In the genomic region with DNA sequence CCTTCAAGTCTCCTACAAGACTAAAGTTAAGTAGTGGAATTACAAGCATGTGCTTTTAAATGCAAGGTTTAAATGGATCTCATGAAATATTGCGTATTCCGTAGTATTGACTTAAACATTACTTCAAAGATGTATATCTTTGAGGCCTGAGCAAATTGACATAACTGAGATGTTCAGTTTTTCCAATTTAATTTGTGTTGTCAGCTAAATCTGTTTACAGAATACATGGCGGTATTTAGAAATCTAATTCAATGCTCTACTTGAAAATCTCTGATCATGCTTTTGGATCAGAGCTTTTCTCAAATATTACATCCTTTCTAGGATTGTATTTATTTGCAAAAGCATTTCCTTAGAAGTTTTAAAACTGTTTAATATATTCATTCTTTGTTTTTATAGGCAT, we compare ENCODE assay signal across 22 cellular contexts. TPM values are rescaled to one million over a fixed set of nuclear protein-coding genes. Genes with fewer than 3 reads are reported as not detected.
DNase-seq lines count a peak whose midpoint lies in the region; ATAC-seq, FAIRE-seq and TF ChIP-seq lines count a peak whose summit lies in the region.
"Had no signal": no experiment of that assay in that cellular context is flagged by ENCODE, and none has a peak within 500 bp of the region (broad histone marks: within the 10 kb centered on the region; RNA-seq: fewer than 3 reads in every experiment).

No MANE protein-coding gene starts in this region.

- no peak overlapping the region for H3K23ac ChIP-seq in IMR-90 (ENCODE audit: low read depth, low read length)
- no peak overlapping the region for H3K23ac ChIP-seq in neuronal stem cell (ENCODE audit: low read depth, low read length, poor library complexity)

- no peak overlapping the region for H2AK9ac ChIP-seq in IMR-90 (replicated peaks; ENCODE audit: low read depth, low read length, poor library complexity)

- no peak for TF ChIP-seq RAD21 in IMR-90 (IDR thresholded peaks at IDR 0.05; ENCODE audit: low read length)
- TF ChIP-seq RAD21 in K562 (CRISPR knock-in tag; conservative IDR thresholded peaks at IDR 0.05 in 1 of 2, IDR thresholded peaks at IDR 0.05 in 1 of 2): no peak

- H3K27me3 ChIP-seq in IMR-90 (ENCODE audit: control insufficient read depth, insufficient read depth, low read length) (no peaks in the 10 kb centered on the region), K562 (ENCODE audit: control insufficient read depth in 2 of 2, insufficient read depth in 2 of 2, low read length in 2 of 2) (no peaks in the 10 kb centered on the region), neuronal stem cell (ENCODE audit: control insufficient read depth in 3 of 3, insufficient read depth in 3 of 3, low read depth in 1 of 3, low read length in 3 of 3) (no peaks in the 10 kb centered on the region)
- H3K27me3 ChIP-seq: BLaER1 had no signal

- H3K27ac Mint-ChIP-seq in nephron: peak overlapping the region in 2 of 3 experiments; percentile 24 to 59
- H3K27ac Mint-ChIP-seq: B cell; CD4-positive, CD25-positive, alpha-beta regulatory T cell; CD8-positive, alpha-beta T cell; GM23338; HFFc6 had no signal

- no CpG with 5 or more reads among the region's 3 CpGs for WGBS in IMR-90 (ENCODE audit: extremely low coverage in 2 of 2, insufficient read length in 1 of 2), 2 experiments
- WGBS in K562 (ENCODE audit: insufficient coverage, low coverage, missing lambda C conversion rate): 0% methylated on average over 3 of the region's 3 CpGs
- no CpG with 5 or more reads among the region's 3 CpGs for WGBS in neuronal stem cell (ENCODE audit: extremely low coverage in 2 of 2, insufficient read length in 2 of 2, insufficient replicate concordance in 1 of 2), 2 donors

- TF ChIP-seq CTCF in IMR-90 (conservative IDR thresholded peaks at IDR 0.05; ENCODE audit: low read depth, low read length) (no peak), LNCaP clone FGC (IDR thresholded peaks at IDR 0.05; ENCODE audit: control insufficient read depth, extremely low read depth, insufficient read depth) (no peak), K562 (IDR thresholded peaks at IDR 0.05 in 2 of 3, conservative IDR thresholded peaks at IDR 0.05 in 1 of 3; ENCODE audit: insufficient read depth in 2 of 3, low read depth in 1 of 3, low read length in 3 of 3) (no peak), nephron (IDR thresholded peaks at IDR 0.05; ENCODE audit: unreplicated experiment in 3 of 3) (no peak)

- no peak for TF ChIP-seq EP300 in K562 (IDR thresholded peaks at IDR 0.05; ENCODE audit: low read length)

- H4K5ac ChIP-seq in IMR-90 (ENCODE audit: low read depth, low read length): no peak overlapping the region

- peaks cover 31% of the 10 kb centered on the region for H3K4me1 Mint-ChIP-seq in nephron
- H3K4me1 Mint-ChIP-seq: B cell; CD4-positive, CD25-positive, alpha-beta regulatory T cell had no signal

- H2BK20ac ChIP-seq in IMR-90 (ENCODE audit: low read depth, low read length): no peak overlapping the region

- no peak overlapping the region for H3K14ac ChIP-seq in IMR-90 (replicated peaks; ENCODE audit: low read depth, low read length)
- H3K14ac ChIP-seq in neuronal stem cell (ENCODE audit: low read length): no peak overlapping the region

- intact Hi-C loops in IMR-90 (cut with micrococcal nuclease) (no loop called here), K562 (cut with micrococcal nuclease) (no loop called here)

- POLR2A ChIA-PET in IMR-90 (lab: Charles Lee; ENCODE audit: unreplicated experiment): no interaction called here
- POLR2A ChIA-PET in K562 (lab: Yijun Ruan, JAX): interaction anchor here (0.9 kb wide), 1 partner anchor 12 kb away, joined by 3 read pairs; no protein-coding TSS in a partner anchor

- H2BK120ac ChIP-seq in IMR-90 (ENCODE audit: low read depth, low read length) (no peak overlapping the region), neuronal stem cell (ENCODE audit: low read depth, low read length) (no peak overlapping the region)

- H3K9me3 ChIP-seq in IMR-90 (ENCODE audit: control insufficient read depth, insufficient read depth, low read length) (no peaks in the 10 kb centered on the region), K562 (replicated peaks; ENCODE audit: control insufficient read depth, insufficient read depth, low read depth, low read length) (no peaks in the 10 kb centered on the region), neuronal stem cell (replicated peaks in 1 of 2; ENCODE audit: control insufficient read depth in 2 of 2, insufficient read depth in 1 of 2, low read depth in 1 of 2, low read length in 2 of 2) (no peaks in the 10 kb centered on the region)
- H3K9me3 ChIP-seq: BLaER1, Caco-2, HAP-1 had no signal

- no peak overlapping the region for H2BK12ac ChIP-seq in neuronal stem cell (ENCODE audit: low read length)

- dilution Hi-C loops in IMR-90 (cut with HindIII; ENCODE audit: low sequenced_read_pairs, unreplicated experiment): no loop called here

- no peak overlapping the region for H3K9ac ChIP-seq in IMR-90 (ENCODE audit: low read depth, low read length)
- no peak overlapping the region for H3K9ac ChIP-seq in K562 (ENCODE audit: insufficient read depth in 1 of 2, low read depth in 2 of 2, low read length in 2 of 2)
- no peak overlapping the region for H3K9ac ChIP-seq in neuronal stem cell (ENCODE audit: low read depth, low read length, poor library complexity)
- H3K9ac ChIP-seq: BLaER1 had no signal

- H3K27ac ChIP-seq in IMR-90 (ENCODE audit: insufficient read depth, low read length): no peak overlapping the region
- no peak overlapping the region for H3K27ac ChIP-seq in K562 (ENCODE audit: extremely low read depth, low read depth, low read length)
- H3K27ac ChIP-seq in neuronal stem cell (replicated peaks; ENCODE audit: low read length): no peak overlapping the region
- H3K27ac ChIP-seq: BLaER1, C4-2B had no signal

- TF ChIP-seq POLR2A in IMR-90 (IDR thresholded peaks at IDR 0.05; ENCODE audit: low read depth, low read length) (no peak), K562 (conservative IDR thresholded peaks at IDR 0.05) (no peak)

- H3K9me1 ChIP-seq in IMR-90 (ENCODE audit: insufficient read depth, low read length) (no peaks in the 10 kb centered on the region; the same call in 1 of the 2 replicates), K562 (ENCODE audit: control insufficient read depth, insufficient read depth, low read length) (no peaks in the 10 kb centered on the region)

- BruUV-seq in IMR-90 (replicated peaks; lab: Mats Ljungman, UMichigan) (no TSS peak), K562 (replicated peaks; lab: Mats Ljungman, UMichigan) (no TSS peak)

- peaks cover 5% of the 10 kb centered on the region; the same call in 1 of the 2 replicates for H3K4me1 ChIP-seq in IMR-90 (ENCODE audit: control insufficient read depth, insufficient read depth, low read length)
- H3K4me1 ChIP-seq in K562 (replicated peaks in 1 of 2; ENCODE audit: control insufficient read depth in 2 of 2, insufficient read depth in 2 of 2, low read length in 2 of 2): no peaks in the 10 kb centered on the region
- no peaks in the 10 kb centered on the region for H3K4me1 ChIP-seq in neuronal stem cell (ENCODE audit: control insufficient read depth in 2 of 2, insufficient read depth in 1 of 2, low read depth in 1 of 2, low read length in 2 of 2)
- H3K4me1 ChIP-seq: BLaER1, Caco-2, HAP-1 had no signal

- CTCF ChIA-PET in IMR-90 (lab: Yijun Ruan, JAX) (no interaction called here), K562 (lab: Yijun Ruan, JAX; ENCODE audit: low intra/inter-chr PET ratio) (no interaction called here)

- H3K79me1 ChIP-seq in IMR-90 (ENCODE audit: low read depth in 1 of 2, low read length in 2 of 2) (0 out of 4 replicates have a peak, but pooled peaks cover 0 to under 1% of the 10 kb centered on the region in 2 experiments), neuronal stem cell (ENCODE audit: low read depth, low read length) (no peaks in the 10 kb centered on the region)

- H2BK5ac ChIP-seq in IMR-90 (ENCODE audit: low read depth, low read length, poor library complexity, severe bottlenecking): no peak overlapping the region
- no peak overlapping the region for H2BK5ac ChIP-seq in neuronal stem cell (ENCODE audit: low read length)

- H2AFZ ChIP-seq in IMR-90 (replicated peaks; ENCODE audit: low read length, poor library complexity) (no peak overlapping the region), K562 (ENCODE audit: low read depth, low read length) (no peak overlapping the region), neuronal stem cell (ENCODE audit: low read length) (no peak overlapping the region)
- H2AFZ ChIP-seq: GM23338 had no signal

- FAIRE-seq in K562 (lab: Jason Lieb, UNC): no peak
- FAIRE-seq: GM12878, GM19239, H54 had no signal

- H3K79me2 ChIP-seq in K562 (ENCODE audit: control insufficient read depth, insufficient read depth, low read length): no peaks in the 10 kb centered on the region

- peaks cover 2% of the 10 kb centered on the region for H3K9me3 Mint-ChIP-seq in nephron
- H3K9me3 Mint-ChIP-seq: CD8-positive, alpha-beta T cell; GM23338; HFFc6 had no signal

- H3K18ac ChIP-seq in IMR-90 (ENCODE audit: low read depth, low read length) (no peak overlapping the region), neuronal stem cell (ENCODE audit: low read length) (no peak overlapping the region)

- DNase-seq in IMR-90 (no peak), LNCaP clone FGC (ENCODE audit: low read depth) (peak; percentile 15), K562 (ENCODE audit: extremely low read depth in 1 of 4, low spot score in 3 of 4) (no peak), dermis blood vessel endothelial cell (no peak), neuronal stem cell (ENCODE audit: low spot score) (no peak)
- DNase-seq in stimulated activated CD4-positive, alpha-beta T cell treated with anti-CD3 and anti-CD28 coated beads, Interleukin-12 subunit alpha, Interleukin-12 subunit beta, amount 100 ng/mL, for 4 hours: no peak
- DNase-seq: Caco-2; CD4-positive, CD25-positive, alpha-beta regulatory T cell; CD8-positive, alpha-beta T cell; DMS79; EL; GDM1; HFFc6 had no signal

- H3K4me2 ChIP-seq in IMR-90 (ENCODE audit: low read depth, low read length) (no peak overlapping the region), K562 (ENCODE audit: insufficient read depth, low read length) (no peak overlapping the region), neuronal stem cell (ENCODE audit: insufficient read depth, low read length, poor library complexity, severe bottlenecking) (no peak overlapping the region)
- H3K4me2 ChIP-seq: BLaER1, GM23338 had no signal

- ATAC-seq in IMR-90 (ENCODE audit: low read depth) (no peak), K562 (no peak)
- ATAC-seq: CD8-positive, alpha-beta T cell; GM12878; GM23338 had no signal

- no peaks in the 10 kb centered on the region for H3K36me3 ChIP-seq in IMR-90 (ENCODE audit: control insufficient read depth, insufficient read depth, low read length)
- no peaks in the 10 kb centered on the region for H3K36me3 ChIP-seq in K562 (ENCODE audit: control insufficient read depth, insufficient read depth, low read length)
- H3K36me3 ChIP-seq in neuronal stem cell (replicated peaks in 1 of 2; ENCODE audit: control insufficient read depth in 2 of 2, insufficient read depth in 2 of 2, low read length in 2 of 2): no peaks in the 10 kb centered on the region
- H3K36me3 ChIP-seq: BLaER1, HAP-1 had no signal

- no peak overlapping the region for H3K4me3 ChIP-seq in IMR-90 (ENCODE audit: insufficient read depth, low read depth, low read length)
- H3K4me3 ChIP-seq in LNCaP clone FGC (ENCODE audit: low read depth, low read length): no peak overlapping the region
- H3K4me3 ChIP-seq in K562: no peak overlapping the region
- no peak overlapping the region for H3K4me3 ChIP-seq in neuronal stem cell (ENCODE audit: low read length in 2 of 2)
- H3K4me3 ChIP-seq: BLaER1, GM12878, GM23338, HAP-1 had no signal

- H2BK15ac ChIP-seq in IMR-90 (ENCODE audit: low read depth, low read length): no peak overlapping the region
- H2BK15ac ChIP-seq in neuronal stem cell (ENCODE audit: low read length): no peak overlapping the region

- no peak overlapping the region for H3K56ac ChIP-seq in IMR-90 (ENCODE audit: extremely low read depth, insufficient read depth, low read length)

- no peak overlapping the region for H3K4me3 Mint-ChIP-seq in nephron
- H3K4me3 Mint-ChIP-seq: B cell; CD4-positive, CD25-positive, alpha-beta regulatory T cell; CD8-positive, alpha-beta T cell; GM23338; HFFc6 had no signal

- in situ Hi-C loops in IMR-90 (cut with MboI; ENCODE audit: low sequenced_read_pairs): no loop called here
- in situ Hi-C loops in K562 (cut with MboI): no loop called here

- H4K20me1 ChIP-seq in IMR-90 (ENCODE audit: insufficient read depth, low read length) (no peaks in the 10 kb centered on the region), K562 (replicated peaks; ENCODE audit: control insufficient read depth, insufficient read depth, low read length) (no peaks in the 10 kb centered on the region)
- H4K20me1 ChIP-seq: BLaER1 had no signal

- H4K91ac ChIP-seq in IMR-90 (ENCODE audit: insufficient read depth, low read depth, low read length): no peak overlapping the region
- no peak overlapping the region for H4K91ac ChIP-seq in neuronal stem cell (ENCODE audit: low read depth, low read length, poor library complexity)

- no peaks in the 10 kb centered on the region for H3K36me3 Mint-ChIP-seq in nephron (ENCODE audit: low read depth)
- H3K36me3 Mint-ChIP-seq: CD4-positive, CD25-positive, alpha-beta regulatory T cell; CD8-positive, alpha-beta T cell had no signal

- H3K27me3 Mint-ChIP-seq in nephron (ENCODE audit: low read depth): no peaks in the 10 kb centered on the region
- H3K27me3 Mint-ChIP-seq: B cell; CD4-positive, CD25-positive, alpha-beta regulatory T cell had no signal

- no peak overlapping the region for H4K8ac ChIP-seq in IMR-90 (ENCODE audit: low read depth in 2 of 2, low read length in 2 of 2)
- H4K8ac ChIP-seq in neuronal stem cell (ENCODE audit: low read depth, low read length): no peak overlapping the region

- H2AK5ac ChIP-seq in IMR-90 (ENCODE audit: low read depth, low read length) (no peak overlapping the region), neuronal stem cell (ENCODE audit: low read depth, low read length) (no peak overlapping the region)

- H3K4ac ChIP-seq in IMR-90 (ENCODE audit: low read depth, low read length): no peak overlapping the region
- no peak overlapping the region for H3K4ac ChIP-seq in neuronal stem cell (ENCODE audit: low read length)

RNA-seq across cellular contexts. Expression of gene PDE5A, which starts 47.5 kb away (rescaled TPM):
- 567 and 770 TPM in 2 replicates for total RNA-seq in IMR-90 (2012; rRNA removed)
- polyA plus RNA-seq in IMR-90 (2012; rRNA removed): 71.5 and 101 TPM in 2 replicates
- 25.9 and 36.3 TPM in 2 replicates for polyA plus RNA-seq in IMR-90 (2012; cell fraction: cytosol; rRNA removed)
- polyA plus RNA-seq in IMR-90 (2012; cell fraction: nucleus; rRNA removed; ENCODE audit: low replicate concordance): 34.7 and 324 TPM in 2 replicates
- total RNA-seq in K562 (2011; cell fraction: chromatin; rRNA removed; ENCODE audit: low replicate concordance): 2.1 and 2.5 TPM in 2 replicates
- 0.33 and 2.1 TPM in 2 replicates for total RNA-seq in K562 (2011; cell fraction: nucleolus; rRNA removed)
- total RNA-seq in K562 (2011; cell fraction: nucleoplasm; rRNA removed): 0.53 and 1.3 TPM in 2 replicates
- total RNA-seq in K562 (2014; rRNA removed): 0.41 TPM in 2 replicates
- 0.25 and 0.32 TPM in 2 replicates for total RNA-seq in K562 (2014; rRNA removed; fragmentation: Illumina TruSeq; extraction: Trizol)
- 0.08 and 0.11 TPM in 2 replicates for total RNA-seq in K562 (2015; rRNA removed; fragmentation: Illumina TruSeq; extraction: Trizol)
- total RNA-seq in K562 (2021): 0.29 and 0.49 TPM in 2 replicates
- polyA plus RNA-seq in K562 (2011; rRNA removed): 0.36 and 0.45 TPM in 2 replicates
- 0.06 and 0.21 TPM in 2 replicates for polyA plus RNA-seq in K562 (2011; cell fraction: cytosol; rRNA removed)
- polyA plus RNA-seq in K562 (2011; cell fraction: nucleus; rRNA removed): 0.28 and 0.94 TPM in 2 replicates
- 1.1 and 2.9 TPM in 2 replicates for polyA plus RNA-seq in K562 (2012)
- polyA plus RNA-seq in K562 (2014; fragmentation: Illumina TruSeq; extraction: Trizol): 0.07 and 0.51 TPM in 2 replicates
- polyA plus RNA-seq in K562 (2014; fragmentation: Nextera tagmentation; extraction: Ambion mirVana): 1 to 10 TPM; 1.5 to 1.9 TPM
- 0.08 and 0.47 TPM in 2 replicates for polyA plus RNA-seq in K562 (2014; rRNA removed)
- 0.45 and 1.3 TPM in 2 replicates for polyA minus RNA-seq in K562 (2011; rRNA and poly(A)+ RNA removed)
- 0.76 TPM in 1 of 2 replicates, not detected in the other for polyA minus RNA-seq in K562 (2011; cell fraction: cytosol; rRNA and poly(A)+ RNA removed)
- polyA minus RNA-seq in K562 (2011; cell fraction: nucleus; rRNA and poly(A)+ RNA removed): 0.44 and 0.94 TPM in 2 replicates
- 1.7 and 1.8 TPM in 2 replicates for total RNA-seq in dermis blood vessel endothelial cell
- polyA plus RNA-seq in neuronal stem cell (2013, experiment 1 of 2): 2.4 TPM
- 2.8 TPM for polyA plus RNA-seq in neuronal stem cell (2013, experiment 2 of 2)

Comparison
In these comparisons a context has a peak if more than half of its experiments do, and no peak if none do; other contexts are left out.
1. RNA of gene PDE5A, which starts 47.5 kb away (total RNA-seq): 567 to 770 TPM in IMR-90; 1.7 to 1.8 TPM in dermis blood vessel endothelial cell and 0.08 to 2.5 TPM in K562; every median in the first group is over 100 times any median in the second.